Comparison of ENCODE assay signal across 8 cellular contexts in the genomic region with DNA sequence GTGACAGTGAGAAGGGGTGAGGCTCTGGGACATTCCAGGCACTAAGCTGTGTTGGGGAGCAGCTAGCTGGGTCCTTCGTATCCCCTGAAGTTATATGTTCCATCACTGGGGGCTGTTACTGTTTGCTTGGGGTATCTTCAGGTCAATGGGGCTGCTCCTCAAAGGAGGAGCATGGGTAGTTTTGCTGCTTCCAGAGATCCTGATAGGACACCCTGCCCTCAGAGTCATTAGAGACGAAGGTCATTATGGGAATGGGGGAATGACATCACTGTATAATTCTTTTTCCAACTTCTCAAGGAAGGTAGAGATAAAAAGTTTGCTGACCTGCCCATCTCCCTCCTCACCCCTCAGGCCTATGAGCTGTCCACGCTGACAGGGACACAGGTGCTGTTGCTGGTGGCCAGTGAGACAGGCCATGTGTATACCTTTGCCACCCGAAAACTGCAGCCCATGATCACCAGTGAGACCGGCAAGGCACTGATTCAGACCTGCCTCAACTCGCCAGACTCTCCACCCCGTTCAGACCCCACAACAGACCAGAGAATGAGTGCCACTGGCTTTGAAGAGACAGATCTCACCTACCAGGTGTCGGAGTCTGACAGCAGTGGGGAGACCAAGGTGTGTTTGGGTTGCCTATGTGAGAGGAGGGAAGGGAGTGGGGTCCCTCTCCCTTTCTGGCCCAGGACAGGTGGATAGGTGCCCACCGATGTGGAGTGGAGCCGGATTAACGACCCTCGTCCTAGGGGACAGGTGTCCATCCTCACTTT. TPM values are rescaled to one million over a fixed set of nuclear protein-coding genes. Genes with fewer than 3 reads are reported as not detected.
DNase-seq lines count a peak whose midpoint lies in the region; ATAC-seq, FAIRE-seq and TF ChIP-seq lines count a peak whose summit lies in the region.

No MANE protein-coding gene starts in this region.

- TF ChIP-seq CTCF in left ventricle myocardium inferior (IDR thresholded peaks at IDR 0.05; ENCODE audit: borderline replicate concordance) (no peak), K562 (IDR thresholded peaks at IDR 0.05 in 2 of 3, conservative IDR thresholded peaks at IDR 0.05 in 1 of 3; ENCODE audit: insufficient read depth in 2 of 3, low read depth in 1 of 3, low read length in 3 of 3) (no peak), uterus (IDR thresholded peaks at IDR 0.05) (no peak)

- no peak for TF ChIP-seq POLR2A in K562 (conservative IDR thresholded peaks at IDR 0.05)
- TF ChIP-seq POLR2A in uterus (IDR thresholded peaks at IDR 0.05), result no peak

- in situ Hi-C loops in K562 (cut with MboI), result no loop called here

- ATAC-seq in left cardiac atrium (no peak), K562 (no peak), HG02571 (IDR thresholded peaks at IDR 0.05; ENCODE audit: unreplicated experiment) (no peak), GM19023 (IDR thresholded peaks at IDR 0.05; ENCODE audit: unreplicated experiment) (no peak), HG02610 (IDR thresholded peaks at IDR 0.05; ENCODE audit: unreplicated experiment) (no peak)

- H3K4me3 ChIP-seq in left ventricle myocardium inferior (peak overlapping the region; percentile 93), K562 (peak overlapping the region; percentile 83), mesendoderm (ENCODE audit: low read length) (no peak overlapping the region), uterus (peak overlapping the region; percentile 80 to 100)

- POLR2A ChIA-PET in K562 (lab: Yijun Ruan, JAX), result interaction anchor here (0.5 to 5.5 kb wide), 33 partner anchors 8 to 905 kb away, joined by 3 to 40 read pairs (median 4); partner anchors contain the start of genes CUL9, DNPH1, KLC4 and MRPL2

- H3K56ac ChIP-seq in mesendoderm (ENCODE audit: low read length), result peak overlapping the region; percentile 98

- peak overlapping the region; percentile 4 for H2BK5ac ChIP-seq in mesendoderm (ENCODE audit: low read length)

- H3K27me3 ChIP-seq in left ventricle myocardium inferior (ENCODE audit: low read depth) (no peaks in the 10 kb centered on the region), K562 (ENCODE audit: control insufficient read depth in 2 of 2, insufficient read depth in 2 of 2, low read length in 2 of 2) (no peaks in the 10 kb centered on the region), mesendoderm (ENCODE audit: insufficient read depth, low read length, poor library complexity) (no peaks in the 10 kb centered on the region), uterus (no peaks in the 10 kb centered on the region)

- no peak overlapping the region for H2AFZ ChIP-seq in K562 (ENCODE audit: low read depth, low read length)

- no peaks in the 10 kb centered on the region for H3K9me3 ChIP-seq in left ventricle myocardium inferior (replicated peaks)
- H3K9me3 ChIP-seq in K562 (replicated peaks; ENCODE audit: control insufficient read depth, insufficient read depth, low read depth, low read length), result no peaks in the 10 kb centered on the region
- H3K9me3 ChIP-seq in uterus, result no peaks in the 10 kb centered on the region

- no TSS peak for BruUV-seq in K562 (replicated peaks; lab: Mats Ljungman, UMichigan)

- H4K20me1 ChIP-seq in K562 (replicated peaks; ENCODE audit: control insufficient read depth, insufficient read depth, low read length), result peaks cover 32% of the 10 kb centered on the region

- H4K8ac ChIP-seq in mesendoderm (ENCODE audit: low read depth, low read length), result no peak overlapping the region

- H3K23ac ChIP-seq in mesendoderm (ENCODE audit: low read length), result no peak overlapping the region

- H3K79me1 ChIP-seq in mesendoderm (ENCODE audit: low read length), result peaks cover 28% of the 10 kb centered on the region

- no peak for TF ChIP-seq EP300 in K562 (IDR thresholded peaks at IDR 0.05; ENCODE audit: low read length)

- H3K27ac ChIP-seq in left ventricle myocardium inferior (replicated peaks) (peak overlapping the region; percentile 95), K562 (ENCODE audit: extremely low read depth, low read depth, low read length) (peak overlapping the region; percentile 27), mesendoderm (ENCODE audit: low read depth, low read length) (peak overlapping the region; percentile 13), uterus (peak overlapping the region; percentile 97 to 100)

- intact Hi-C loops in left ventricle myocardium inferior (cut with micrococcal nuclease) (no loop called here), left cardiac atrium (cut with DNase I) (no loop called here), K562 (cut with micrococcal nuclease) (loop anchor here (5.0 kb wide), 2 partner anchors 74 to 194 kb away; partner anchors contain the start of gene ZNF318), uterus (cut with DNase I; ENCODE audit: low total_unique reads) (no loop called here)

- no peak overlapping the region for H2BK120ac ChIP-seq in mesendoderm (ENCODE audit: low read depth, low read length)

- no peak overlapping the region for H3K4ac ChIP-seq in mesendoderm (ENCODE audit: low read depth, low read length)

- DNase-seq in left ventricle myocardium inferior (no peak), left cardiac atrium (no peak), K562 (ENCODE audit: extremely low read depth in 1 of 4, low spot score in 3 of 4) (peak in 1 of 4 experiments; percentile 31), mesendoderm (no peak), uterus (no peak)

- 50% methylated on average over 11 of the region's 12 CpGs for WGBS in K562 (ENCODE audit: insufficient coverage, low coverage, missing lambda C conversion rate)
- no CpG with 5 or more reads among the region's 12 CpGs for WGBS in mesendoderm (ENCODE audit: extremely low coverage, insufficient coverage, low lambda C conversion rate)

- H3K79me2 ChIP-seq in K562 (ENCODE audit: control insufficient read depth, insufficient read depth, low read length) (peaks cover 41% of the 10 kb centered on the region), mesendoderm (ENCODE audit: control insufficient read depth, insufficient read depth, low read length) (peaks cover 23% of the 10 kb centered on the region)

- H3K4me2 ChIP-seq in K562 (ENCODE audit: insufficient read depth, low read length), result peak overlapping the region; percentile 99
- H3K4me2 ChIP-seq in mesendoderm (ENCODE audit: low read length), result peak overlapping the region; percentile 99

- peaks cover 6% of the 10 kb centered on the region for H3K9me1 ChIP-seq in K562 (ENCODE audit: control insufficient read depth, insufficient read depth, low read length)

- peak overlapping the region; percentile 82 to 90; a peak in 3 of 4 replicates for H3K9ac ChIP-seq in K562 (ENCODE audit: insufficient read depth in 1 of 2, low read depth in 2 of 2, low read length in 2 of 2)
- peak overlapping the region; percentile 94 for H3K9ac ChIP-seq in mesendoderm (ENCODE audit: low read length)

- no peak for TF ChIP-seq RAD21 in K562 (CRISPR knock-in tag; conservative IDR thresholded peaks at IDR 0.05 in 1 of 2, IDR thresholded peaks at IDR 0.05 in 1 of 2)

- FAIRE-seq in K562 (lab: Jason Lieb, UNC), result no peak

- peaks cover 36% of the 10 kb centered on the region for H3K36me3 ChIP-seq in left ventricle myocardium inferior
- peaks cover 46% of the 10 kb centered on the region for H3K36me3 ChIP-seq in K562 (ENCODE audit: control insufficient read depth, insufficient read depth, low read length)
- peaks cover 13% of the 10 kb centered on the region for H3K36me3 ChIP-seq in mesendoderm (ENCODE audit: control insufficient read depth, insufficient read depth, low read length)
- H3K36me3 ChIP-seq in uterus, result no peaks in the 10 kb centered on the region

- no peak overlapping the region for H4K5ac ChIP-seq in mesendoderm (ENCODE audit: low read length)

- H2BK15ac ChIP-seq in mesendoderm (replicated peaks; ENCODE audit: low read depth), result no peak overlapping the region

- H3K4me1 ChIP-seq in left ventricle myocardium inferior, result peaks cover 55% of the 10 kb centered on the region
- peaks cover 30 to 45% of the 10 kb centered on the region in 2 experiments for H3K4me1 ChIP-seq in K562 (replicated peaks in 1 of 2; ENCODE audit: control insufficient read depth in 2 of 2, insufficient read depth in 2 of 2, low read length in 2 of 2)
- H3K4me1 ChIP-seq in mesendoderm (ENCODE audit: control insufficient read depth, low read depth, low read length), result peaks cover 13% of the 10 kb centered on the region
- H3K4me1 ChIP-seq in uterus, result peaks cover 8 to 13% of the 10 kb centered on the region in 2 donors

- no peak overlapping the region for H3K18ac ChIP-seq in mesendoderm (ENCODE audit: low read length)

- no peak overlapping the region for H2AK5ac ChIP-seq in mesendoderm (ENCODE audit: low read length)

- CTCF ChIA-PET in K562 (lab: Yijun Ruan, JAX; ENCODE audit: low intra/inter-chr PET ratio), result interaction anchor here (0.6 kb wide), 1 partner anchor 314 kb away, joined by 3 read pairs; no protein-coding TSS in a partner anchor

RNA-seq across cellular contexts. Expression of gene SRF, which starts 2.6 kb away (rescaled TPM):
- total RNA-seq in left ventricle myocardium inferior (61.8 TPM), left cardiac atrium (10 to 100 TPM; 68.0 to 92.0 TPM), K562 (2014; rRNA removed) (24.6 and 31.5 TPM in 2 replicates), K562 (2014; rRNA removed; fragmentation: Illumina TruSeq; extraction: Trizol) (11.1 and 12.6 TPM in 2 replicates), K562 (2015; rRNA removed; fragmentation: Illumina TruSeq; extraction: Trizol) (19.4 and 20.1 TPM in 2 replicates), K562 (2021) (32.7 and 37.0 TPM in 2 replicates), uterus (100 to 1,000 TPM in 1 of 4 donors, 10 to 100 TPM in 3; 18.2 to 109 (median 36.9) TPM)
- 13.7 and 28.2 TPM in 2 replicates for total RNA-seq in K562 (2011; cell fraction: chromatin; rRNA removed; ENCODE audit: low replicate concordance)
- 20.1 and 23.2 TPM in 2 replicates for total RNA-seq in K562 (2011; cell fraction: nucleolus; rRNA removed)
- total RNA-seq in K562 (2011; cell fraction: nucleoplasm; rRNA removed), result 23.9 and 30.5 TPM in 2 replicates
- polyA plus RNA-seq in K562 (2011; rRNA removed) (25.3 and 29.5 TPM in 2 replicates), K562 (2014; fragmentation: Illumina TruSeq; extraction: Trizol) (29.8 and 35.8 TPM in 2 replicates), K562 (2014; fragmentation: Nextera tagmentation; extraction: Ambion mirVana) (1 to 10 TPM; 2.5 to 2.8 TPM), K562 (2014; rRNA removed) (28.4 and 32.2 TPM in 2 replicates)
- 39.3 and 67.9 TPM in 2 replicates for polyA plus RNA-seq in K562 (2011; cell fraction: cytosol; rRNA removed)
- 41.4 and 58.3 TPM in 2 replicates for polyA plus RNA-seq in K562 (2011; cell fraction: nucleus; rRNA removed)
- 35.4 TPM in 2 replicates for polyA plus RNA-seq in K562 (2012)
- 16.6 and 31.6 TPM in 2 replicates for polyA minus RNA-seq in K562 (2011; rRNA and poly(A)+ RNA removed)
- polyA minus RNA-seq in K562 (2011; cell fraction: cytosol; rRNA and poly(A)+ RNA removed), result 23.6 and 23.7 TPM in 2 replicates
- 11.4 and 14.8 TPM in 2 replicates for polyA minus RNA-seq in K562 (2011; cell fraction: nucleus; rRNA and poly(A)+ RNA removed)
- 73.6 TPM for polyA plus RNA-seq in mesendoderm (2013, experiment 1 of 2)
- 75.9 TPM for polyA plus RNA-seq in mesendoderm (2013, experiment 2 of 2)

RNA-seq across cellular contexts. Expression of gene CUL9, which starts 8.3 kb away (rescaled TPM):
- total RNA-seq in left ventricle myocardium inferior (14.7 TPM), left cardiac atrium (10 to 100 TPM; 14.6 to 17.4 TPM), K562 (2014; rRNA removed) (6.5 and 8.6 TPM in 2 replicates), K562 (2014; rRNA removed; fragmentation: Illumina TruSeq; extraction: Trizol) (4.1 and 5.8 TPM in 2 replicates), K562 (2015; rRNA removed; fragmentation: Illumina TruSeq; extraction: Trizol) (7.4 and 7.5 TPM in 2 replicates), K562 (2021) (10.0 and 13.4 TPM in 2 replicates), uterus (10 to 100 TPM; 31.0 to 52.6 (median 38.8) TPM)
- 74.5 and 153 TPM in 2 replicates for total RNA-seq in K562 (2011; cell fraction: chromatin; rRNA removed; ENCODE audit: low replicate concordance)
- total RNA-seq in K562 (2011; cell fraction: nucleolus; rRNA removed), result 62.1 and 70.9 TPM in 2 replicates
- total RNA-seq in K562 (2011; cell fraction: nucleoplasm; rRNA removed), result 62.3 and 69.4 TPM in 2 replicates
- polyA plus RNA-seq in K562 (2011; rRNA removed) (7.0 and 13.5 TPM in 2 replicates), K562 (2014; fragmentation: Illumina TruSeq; extraction: Trizol) (6.2 and 6.6 TPM in 2 replicates), K562 (2014; fragmentation: Nextera tagmentation; extraction: Ambion mirVana) (under 1 TPM; 0.50 to 0.51 TPM), K562 (2014; rRNA removed) (9.7 and 20.7 TPM in 2 replicates)
- 5.8 and 6.2 TPM in 2 replicates for polyA plus RNA-seq in K562 (2011; cell fraction: cytosol; rRNA removed)
- polyA plus RNA-seq in K562 (2011; cell fraction: nucleus; rRNA removed), result 82.8 and 102 TPM in 2 replicates
- 10.1 and 29.2 TPM in 2 replicates for polyA plus RNA-seq in K562 (2012)
- 7.7 and 10.8 TPM in 2 replicates for polyA minus RNA-seq in K562 (2011; rRNA and poly(A)+ RNA removed)
- polyA minus RNA-seq in K562 (2011; cell fraction: cytosol; rRNA and poly(A)+ RNA removed), result 3.4 and 6.3 TPM in 2 replicates
- 18.6 and 30.8 TPM in 2 replicates for polyA minus RNA-seq in K562 (2011; cell fraction: nucleus; rRNA and poly(A)+ RNA removed)
- 2.1 TPM for polyA plus RNA-seq in mesendoderm (2013, experiment 1 of 2)
- polyA plus RNA-seq in mesendoderm (2013, experiment 2 of 2), result 1.3 TPM

RNA-seq across cellular contexts. Expression of gene DNPH1, which starts 55.6 kb away (rescaled TPM):
- 27.7 TPM for total RNA-seq in left ventricle myocardium inferior
- total RNA-seq in left cardiac atrium, result 10 to 100 TPM; 22.7 to 35.4 TPM
- total RNA-seq in K562 (2011; cell fraction: chromatin; rRNA removed; ENCODE audit: low replicate concordance), result 41.0 and 115 TPM in 2 replicates
- 111 and 120 TPM in 2 replicates for total RNA-seq in K562 (2011; cell fraction: nucleolus; rRNA removed)
- total RNA-seq in K562 (2011; cell fraction: nucleoplasm; rRNA removed), result 76.8 and 84.6 TPM in 2 replicates
- total RNA-seq in K562 (2014; rRNA removed), result 237 and 302 TPM in 2 replicates
- 25.7 and 32.4 TPM in 2 replicates for total RNA-seq in K562 (2014; rRNA removed; fragmentation: Illumina TruSeq; extraction: Trizol)
- total RNA-seq in K562 (2015; rRNA removed; fragmentation: Illumina TruSeq; extraction: Trizol), result 67.7 and 68.7 TPM in 2 replicates
- 127 and 140 TPM in 2 replicates for total RNA-seq in K562 (2021)
- polyA plus RNA-seq in K562 (2011; rRNA removed), result 136 and 161 TPM in 2 replicates
- 293 and 491 TPM in 2 replicates for polyA plus RNA-seq in K562 (2011; cell fraction: cytosol; rRNA removed)
- 149 and 187 TPM in 2 replicates for polyA plus RNA-seq in K562 (2011; cell fraction: nucleus; rRNA removed)
- polyA plus RNA-seq in K562 (2012), result 197 and 211 TPM in 2 replicates
- polyA plus RNA-seq in K562 (2014; fragmentation: Illumina TruSeq; extraction: Trizol), result 48.8 and 72.3 TPM in 2 replicates
- polyA plus RNA-seq in K562 (2014; fragmentation: Nextera tagmentation; extraction: Ambion mirVana), result 10 to 100 TPM in 1 of 2 experiments, 1 to 10 TPM in 1; 7.3 to 13.9 TPM
- polyA plus RNA-seq in K562 (2014; rRNA removed), result 300 and 346 TPM in 2 replicates
- 23.2 and 30.5 TPM in 2 replicates for polyA minus RNA-seq in K562 (2011; rRNA and poly(A)+ RNA removed)
- 26.2 and 27.7 TPM in 2 replicates for polyA minus RNA-seq in K562 (2011; cell fraction: cytosol; rRNA and poly(A)+ RNA removed)
- polyA minus RNA-seq in K562 (2011; cell fraction: nucleus; rRNA and poly(A)+ RNA removed), result 26.3 and 34.4 TPM in 2 replicates
- 36.2 TPM for polyA plus RNA-seq in mesendoderm (2013, experiment 1 of 2)
- polyA plus RNA-seq in mesendoderm (2013, experiment 2 of 2), result 35.8 TPM
- 10 to 100 TPM; 23.4 to 68.4 (median 33.2) TPM for total RNA-seq in uterus

Comparison
In these comparisons a context has a peak if more than half of its experiments do, and no peak if none do; other contexts are left out.
1. H3K27ac ChIP-seq: peak in every context shown above with its lines; median percentile 98 in uterus; 95 in left ventricle myocardium inferior; 27 in K562; 13 in mesendoderm.